In genomic region chr14:76386922-76387782, GRCh38 we compare ENCODE assay signal across 8 cellular contexts. TPM values are rescaled to one million over a fixed set of nuclear protein-coding genes. Genes with fewer than 3 reads are reported as not detected.
DNase-seq lines count a peak whose midpoint lies in the region; ATAC-seq, FAIRE-seq and TF ChIP-seq lines count a peak whose summit lies in the region.

No MANE protein-coding gene starts in this region.

- H3K4me1 Mint-ChIP-seq in T-helper 17 cell (peaks cover 4% of the 10 kb centered on the region), astrocyte (ENCODE audit: low read depth, unreplicated experiment) (no peaks in the 10 kb centered on the region)

- DNase-seq in AML-193 (lab: John Stamatoyannopoulos, UW): peak; percentile 42 to 57
- DNase-seq in NCI-H1092 treated with DMSO at 0.1 percent for 48 hours (lab: John Stamatoyannopoulos, UW): peak; percentile 62
- peak; percentile 13 to 41 (median 25) for DNase-seq in T-helper 17 cell
- DNase-seq in astrocyte (ENCODE audit: low read depth): peak; percentile 14
- peak; percentile 81 for DNase-seq in hepatocyte (ENCODE audit: low spot score)
- DNase-seq in gastrocnemius medialis: peak; percentile 10 to 56

- peaks cover 3% of the 10 kb centered on the region for H3K9me3 Mint-ChIP-seq in astrocyte (ENCODE audit: unreplicated experiment)

- H3K4me1 ChIP-seq in astrocyte (ENCODE audit: insufficient read depth, low read length) (no peaks in the 10 kb centered on the region), hepatocyte (ENCODE audit: insufficient read depth) (no peaks in the 10 kb centered on the region), gastrocnemius medialis (no peaks in the 10 kb centered on the region)

- no peak for TF ChIP-seq POLR2A in gastrocnemius medialis (IDR thresholded peaks at IDR 0.05)

- H2AFZ ChIP-seq in astrocyte (ENCODE audit: low read depth, low read length): peak overlapping the region; percentile 29
- no peak overlapping the region for H2AFZ ChIP-seq in hepatocyte

- TF ChIP-seq CTCF in astrocyte (IDR thresholded peaks at IDR 0.05; ENCODE audit: insufficient read depth, low read depth, low read length) (peak; percentile 96), hepatocyte (IDR thresholded peaks at IDR 0.05; ENCODE audit: poor library complexity) (peak; percentile 90), gastrocnemius medialis (IDR thresholded peaks at IDR 0.05 in 4 of 5, conservative IDR thresholded peaks at IDR 0.05 in 1 of 5) (peak; percentile 69 to 92 (median 86))

- no peak overlapping the region for H3K27ac ChIP-seq in astrocyte (ENCODE audit: low read depth, low read length)
- no peak overlapping the region for H3K27ac ChIP-seq in hepatocyte
- no peak overlapping the region for H3K27ac ChIP-seq in gastrocnemius medialis

- in situ Hi-C loops in gastrocnemius medialis (cut with MboI; ENCODE audit: low sequenced_read_pairs in 4 of 4): loop anchor here in 2 of 4 donors (10.0 to 25.0 kb wide), 2 partner anchors 332 to 675 kb away; no protein-coding TSS in a partner anchor

- intact Hi-C loops in gastrocnemius medialis (cut with DNase I; ENCODE audit: low total_unique reads): loop anchor here (1.0 kb wide), 1 partner anchor 337 kb away; no protein-coding TSS in a partner anchor

- H4K20me1 ChIP-seq in astrocyte (ENCODE audit: insufficient read depth, low read length) (no peaks in the 10 kb centered on the region), hepatocyte (ENCODE audit: insufficient read depth, poor library complexity, severe bottlenecking) (no peaks in the 10 kb centered on the region)

- H3K9me2 ChIP-seq in hepatocyte (replicated peaks; ENCODE audit: insufficient read depth): no peaks in the 10 kb centered on the region

- 18% methylated on average over 11 of the region's 11 CpGs for WGBS in hepatocyte (ENCODE audit: low lambda C conversion rate, missing lambda C conversion rate)

- H3K36me3 ChIP-seq in astrocyte (ENCODE audit: insufficient read depth, low read length) (no peaks in the 10 kb centered on the region), hepatocyte (replicated peaks; ENCODE audit: insufficient read depth, low read depth) (no peaks in the 10 kb centered on the region), gastrocnemius medialis (no peaks in the 10 kb centered on the region)

- peak; percentile 60 for ATAC-seq in GM19351 (IDR thresholded peaks at IDR 0.05; ENCODE audit: unreplicated experiment)
- peak; percentile 73 for ATAC-seq in T-helper 17 cell
- ATAC-seq in gastrocnemius medialis: peak; percentile 79 to 91
- ATAC-seq in GM21723 (IDR thresholded peaks at IDR 0.05; ENCODE audit: unreplicated experiment): no peak

- H3K27ac Mint-ChIP-seq in T-helper 17 cell: no peak overlapping the region
- no peak overlapping the region for H3K27ac Mint-ChIP-seq in astrocyte (ENCODE audit: unreplicated experiment)

- H3K36me3 Mint-ChIP-seq in T-helper 17 cell (ENCODE audit: low read depth) (peaks cover 2% of the 10 kb centered on the region), astrocyte (ENCODE audit: low read depth, unreplicated experiment) (no peaks in the 10 kb centered on the region)

- FAIRE-seq in astrocyte (lab: Jason Lieb, UNC): no peak

- H3K4me3 Mint-ChIP-seq in T-helper 17 cell (no peak overlapping the region), astrocyte (ENCODE audit: unreplicated experiment) (no peak overlapping the region)

- peaks cover 34% of the 10 kb centered on the region for H3K27me3 ChIP-seq in astrocyte (ENCODE audit: insufficient read depth, low read length)
- peaks cover 46% of the 10 kb centered on the region for H3K27me3 ChIP-seq in hepatocyte
- no peaks in the 10 kb centered on the region for H3K27me3 ChIP-seq in gastrocnemius medialis

- H3K4me3 ChIP-seq in astrocyte (ENCODE audit: insufficient read depth, low read depth, low read length) (no peak overlapping the region), hepatocyte (no peak overlapping the region), gastrocnemius medialis (no peak overlapping the region)

- no peaks in the 10 kb centered on the region for H3K79me2 ChIP-seq in astrocyte (ENCODE audit: insufficient read depth, low read length)
- H3K79me2 ChIP-seq in hepatocyte: no peaks in the 10 kb centered on the region

- no peaks in the 10 kb centered on the region for H3K9me3 ChIP-seq in T-helper 17 cell (ENCODE audit: control insufficient read depth, low read length, poor library complexity, severe bottlenecking)
- no peaks in the 10 kb centered on the region for H3K9me3 ChIP-seq in astrocyte (ENCODE audit: insufficient read depth, low read depth, low read length)
- no peaks in the 10 kb centered on the region for H3K9me3 ChIP-seq in hepatocyte (ENCODE audit: low read depth)
- H3K9me3 ChIP-seq in gastrocnemius medialis: no peaks in the 10 kb centered on the region

- no peak overlapping the region for H3K4me2 ChIP-seq in astrocyte (ENCODE audit: low read length)
- H3K4me2 ChIP-seq in hepatocyte: no peak overlapping the region

- H3K9ac ChIP-seq in astrocyte (ENCODE audit: low read length): no peak overlapping the region

- H3K27me3 Mint-ChIP-seq in T-helper 17 cell (peaks cover 75% of the 10 kb centered on the region), astrocyte (ENCODE audit: low read depth, unreplicated experiment) (peaks cover 50% of the 10 kb centered on the region)

RNA-seq across cellular contexts. Expression of gene ESRRB, which starts 11.2 kb away (rescaled TPM):
- under 1 TPM in 1 of 2 donors, not detected in 1; 0.40 TPM for total RNA-seq in T-helper 17 cell
- total RNA-seq in astrocyte: not detected in 2 replicates
- 0.13 TPM in 1 of 2 replicates, not detected in the other for total RNA-seq in hepatocyte
- not detected in 2 replicates for polyA plus RNA-seq in hepatocyte
- 1 to 10 TPM; 1.1 to 9.4 (median 5.3) TPM for total RNA-seq in gastrocnemius medialis

Comparison
In these comparisons a context has a peak if more than half of its experiments do, and no peak if none do; other contexts are left out.
1. DNase-seq: peak in every context shown above with its lines; median percentile 81 in hepatocyte; 62 in NCI-H1092 treated with DMSO at 0.1 percent for 48 hours; 50 in AML-193; 33 in gastrocnemius medialis; 25 in T-helper 17 cell; 14 in astrocyte.